Comparison of ENCODE assay signal across 25 cellular contexts in genomic region chr16:30351001-30351441, GRCh38. TPM values are rescaled to one million over a fixed set of nuclear protein-coding genes. Genes with fewer than 3 reads are reported as not detected.
DNase-seq lines count a peak whose midpoint lies in the region; ATAC-seq and TF ChIP-seq lines count a peak whose summit lies in the region.
"Had no signal": no experiment of that assay in that cellular context is flagged by ENCODE, and none has a peak within 500 bp of the region (broad histone marks: within the 10 kb centered on the region; RNA-seq: fewer than 3 reads in every experiment).

No MANE protein-coding gene starts in this region.

- no peak overlapping the region for H2BK5ac ChIP-seq in mesenchymal stem cell (ENCODE audit: low read depth, low read length, poor library complexity, severe bottlenecking)

- H3K27me3 ChIP-seq in esophagus squamous epithelium = no peaks in the 10 kb centered on the region
- H3K27me3 ChIP-seq in mesenchymal stem cell (ENCODE audit: control insufficient read depth in 1 of 2, insufficient read depth in 1 of 2, low read length in 2 of 2) = no peaks in the 10 kb centered on the region
- H3K27me3 ChIP-seq in body of pancreas = no peaks in the 10 kb centered on the region
- H3K27me3 ChIP-seq: adrenal gland, upper lobe of left lung had no signal

- H3K9me3 ChIP-seq in esophagus squamous epithelium (no peaks in the 10 kb centered on the region), mesenchymal stem cell (ENCODE audit: control insufficient read depth, low read length) (no peaks in the 10 kb centered on the region), body of pancreas (no peaks in the 10 kb centered on the region)
- H3K9me3 ChIP-seq: A549, adrenal gland, upper lobe of left lung had no signal

- H3K27me3 Mint-ChIP-seq in activated T-cell treated with anti-CD3 and anti-CD28 coated beads, Interleukin-2, amount 50 U/mL, for 24 hours = no peaks in the 10 kb centered on the region
- H3K27me3 Mint-ChIP-seq in activated B cell treated with CpG ODN at 0.5 μM for 24 hours = no peaks in the 10 kb centered on the region
- H3K27me3 Mint-ChIP-seq: progenitor cell of endocrine pancreas had no signal

- H2AK5ac ChIP-seq in mesenchymal stem cell (ENCODE audit: low read length, severe bottlenecking) = no peak overlapping the region

- no peak overlapping the region for H3K4me2 ChIP-seq in mesenchymal stem cell (ENCODE audit: low read length, poor library complexity, severe bottlenecking)

- H2BK120ac ChIP-seq in mesenchymal stem cell (ENCODE audit: low read depth, low read length) = no peak overlapping the region

- H3K4me1 Mint-ChIP-seq in activated T-cell treated with anti-CD3 and anti-CD28 coated beads, Interleukin-2, amount 50 U/mL, for 24 hours (ENCODE audit: low read depth) = peaks cover 58% of the 10 kb centered on the region
- peaks cover 59% of the 10 kb centered on the region for H3K4me1 Mint-ChIP-seq in activated B cell treated with CpG ODN at 0.5 μM for 24 hours
- H3K4me1 Mint-ChIP-seq in stimulated activated effector memory CD8-positive, alpha-beta T cell treated with anti-CD3 and anti-CD28 coated beads, Interleukin-12 subunit alpha, Interleukin-12 subunit beta, amount 100 ng/mL, for 72 hours = peaks cover 71% of the 10 kb centered on the region

- H2BK15ac ChIP-seq in mesenchymal stem cell (ENCODE audit: low read depth, poor library complexity, severe bottlenecking) = no peak overlapping the region

- no peak overlapping the region for H2AFZ ChIP-seq in mesenchymal stem cell (ENCODE audit: low read depth, low read length)

- peaks cover 24% of the 10 kb centered on the region for H3K79me1 ChIP-seq in mesenchymal stem cell (replicated peaks; ENCODE audit: low read length, poor library complexity, severe bottlenecking)

- H3K27ac ChIP-seq in esophagus squamous epithelium = peak overlapping the region; percentile 63 to 98 (median 86)
- no peak overlapping the region for H3K27ac ChIP-seq in mesenchymal stem cell (ENCODE audit: low read length, poor library complexity, severe bottlenecking)
- no peak overlapping the region for H3K27ac ChIP-seq in body of pancreas

- peak overlapping the region; percentile 32 for H3K4me3 Mint-ChIP-seq in activated T-cell treated with anti-CD3 and anti-CD28 coated beads, Interleukin-2, amount 50 U/mL, for 24 hours
- no peak overlapping the region for H3K4me3 Mint-ChIP-seq in activated B cell treated with CpG ODN at 0.5 μM for 24 hours
- H3K4me3 Mint-ChIP-seq in stimulated activated effector memory CD8-positive, alpha-beta T cell treated with anti-CD3 and anti-CD28 coated beads, Interleukin-12 subunit alpha, Interleukin-12 subunit beta, amount 100 ng/mL, for 72 hours = peak overlapping the region; percentile 42
- H3K4me3 Mint-ChIP-seq: endodermal cell, H9 had no signal

- peaks cover 10 to 40% (median 12%) of the 10 kb centered on the region in 3 donors for H3K36me3 ChIP-seq in esophagus squamous epithelium
- H3K36me3 ChIP-seq in mesenchymal stem cell (ENCODE audit: control insufficient read depth in 1 of 2, insufficient read depth in 2 of 2, low read depth in 1 of 2, low read length in 2 of 2) = peaks cover 38 to 41% of the 10 kb centered on the region in 2 experiments
- no peaks in the 10 kb centered on the region for H3K36me3 ChIP-seq in body of pancreas (replicated peaks in 1 of 2; ENCODE audit: insufficient read depth in 1 of 2, low read depth in 2 of 2)

- DNase-seq in activated T-cell treated with anti-CD3 and anti-CD28 coated beads, Interleukin-2, amount 50 U/mL, for 24 hours = no peak
- DNase-seq in activated T-cell treated with anti-CD3 and anti-CD28 coated beads, Interleukin-2, amount 50 U/mL, for 48 hours = no peak
- DNase-seq in activated B cell treated with CpG ODN at 0.5 μM for 24 hours = no peak
- no peak for DNase-seq in esophagus squamous epithelium (lab: John Stamatoyannopoulos, UW)
- DNase-seq in stimulated activated effector memory CD8-positive, alpha-beta T cell treated with anti-CD3 and anti-CD28 coated beads, Interleukin-12 subunit alpha, Interleukin-12 subunit beta, amount 100 ng/mL, for 72 hours (ENCODE audit: low spot score in 2 of 2) = no peak
- no peak for DNase-seq in mesenchymal stem cell
- DNase-seq in body of pancreas = no peak
- no peak for DNase-seq in NCI-H187 (lab: John Stamatoyannopoulos, UW)
- DNase-seq: activated CD4-positive, CD25-positive, alpha-beta regulatory T cell; activated CD8-positive, alpha-beta memory T cell treated with anti-CD3 and anti-CD28 coated beads, Interleukin-2, amount 50 U/mL, for 48 hours; central memory CD4-positive, alpha-beta T cell; DMS79; endodermal cell; H9; NCI-H1092 treated with DMSO at 0.1 percent for 48 hours; stimulated activated CD4-positive, alpha-beta T cell treated with anti-CD3 and anti-CD28 coated beads, Interleukin-12 subunit alpha, Interleukin-12 subunit beta, amount 100 ng/mL, for 4 hours; stimulated activated naive CD4-positive, alpha-beta T cell had no signal

- no peak for ATAC-seq in activated B cell treated with CpG ODN at 0.5 μM for 24 hours (ENCODE audit: low read depth)
- no peak for ATAC-seq in stimulated activated effector memory CD8-positive, alpha-beta T cell treated with anti-CD3 and anti-CD28 coated beads, Interleukin-12 subunit alpha, Interleukin-12 subunit beta, amount 100 ng/mL, for 72 hours
- no peak for ATAC-seq in body of pancreas
- ATAC-seq: A549, Panc1 had no signal

- no peak overlapping the region for H3K9ac ChIP-seq in mesenchymal stem cell (ENCODE audit: low read length)

- no peak overlapping the region for H3K4ac ChIP-seq in mesenchymal stem cell (ENCODE audit: low read depth in 1 of 2, low read length in 2 of 2)

- POLR2A ChIA-PET in activated B cell treated with CpG ODN at 0.5 μM for 24 hours (lab: Charles Lee) = interaction anchor here (0.8 to 1.1 kb wide), 2 partner anchors 16 to 19 kb away, joined by 3 to 5 read pairs; partner anchors contain the start of gene TBC1D10B

- H3K36me3 Mint-ChIP-seq in activated T-cell treated with anti-CD3 and anti-CD28 coated beads, Interleukin-2, amount 50 U/mL, for 24 hours (ENCODE audit: low read depth) = peaks cover 74% of the 10 kb centered on the region
- H3K36me3 Mint-ChIP-seq in activated B cell treated with CpG ODN at 0.5 μM for 24 hours (ENCODE audit: low read depth) = peaks cover 56% of the 10 kb centered on the region
- H3K36me3 Mint-ChIP-seq in stimulated activated effector memory CD8-positive, alpha-beta T cell treated with anti-CD3 and anti-CD28 coated beads, Interleukin-12 subunit alpha, Interleukin-12 subunit beta, amount 100 ng/mL, for 72 hours = peaks cover 73% of the 10 kb centered on the region

- intact Hi-C loops in activated B cell treated with CpG ODN at 0.5 μM for 24 hours (cut with micrococcal nuclease) (no loop called here), esophagus squamous epithelium (cut with DNase I) (no loop called here), body of pancreas (cut with DNase I) (no loop called here)

- peak overlapping the region; percentile 98 for H3K27ac Mint-ChIP-seq in activated T-cell treated with anti-CD3 and anti-CD28 coated beads, Interleukin-2, amount 50 U/mL, for 24 hours
- H3K27ac Mint-ChIP-seq in activated B cell treated with CpG ODN at 0.5 μM for 24 hours = peak overlapping the region; percentile 79
- H3K27ac Mint-ChIP-seq in stimulated activated effector memory CD8-positive, alpha-beta T cell treated with anti-CD3 and anti-CD28 coated beads, Interleukin-12 subunit alpha, Interleukin-12 subunit beta, amount 100 ng/mL, for 72 hours = peak overlapping the region; percentile 97
- H3K27ac Mint-ChIP-seq: endodermal cell, progenitor cell of endocrine pancreas had no signal

- no peak overlapping the region for H2BK12ac ChIP-seq in mesenchymal stem cell (ENCODE audit: low read length in 2 of 2)

- TF ChIP-seq POLR2A in esophagus squamous epithelium (IDR thresholded peaks at IDR 0.05) = no peak
- no peak for TF ChIP-seq POLR2A in body of pancreas (IDR thresholded peaks at IDR 0.05)

- H3K4me3 ChIP-seq in esophagus squamous epithelium = no peak overlapping the region
- no peak overlapping the region for H3K4me3 ChIP-seq in mesenchymal stem cell (ENCODE audit: insufficient read depth in 1 of 2, low read depth in 1 of 2, low read length in 2 of 2)
- H3K4me3 ChIP-seq in body of pancreas = no peak overlapping the region
- H3K4me3 ChIP-seq: A549, adrenal gland, upper lobe of left lung had no signal

- H3K14ac ChIP-seq in mesenchymal stem cell (ENCODE audit: low read length in 2 of 2) = no peak overlapping the region

- WGBS in esophagus squamous epithelium, 2 donors = 92 to 93% methylated on average over 3 to 10 of the region's 15 CpGs
- 98% methylated on average over 15 of the region's 15 CpGs for WGBS in mesenchymal stem cell
- 89 to 91% methylated on average over 13 to 15 of the region's 15 CpGs for WGBS in body of pancreas, 2 donors

- no peaks in the 10 kb centered on the region for H3K9me3 Mint-ChIP-seq in activated T-cell treated with anti-CD3 and anti-CD28 coated beads, Interleukin-2, amount 50 U/mL, for 24 hours
- no peaks in the 10 kb centered on the region for H3K9me3 Mint-ChIP-seq in activated B cell treated with CpG ODN at 0.5 μM for 24 hours
- no peaks in the 10 kb centered on the region for H3K9me3 Mint-ChIP-seq in stimulated activated effector memory CD8-positive, alpha-beta T cell treated with anti-CD3 and anti-CD28 coated beads, Interleukin-12 subunit alpha, Interleukin-12 subunit beta, amount 100 ng/mL, for 72 hours
- H3K9me3 Mint-ChIP-seq: endodermal cell; H9; naive thymus-derived CD4-positive, alpha-beta T cell had no signal

- H3K23ac ChIP-seq in mesenchymal stem cell (ENCODE audit: low read length in 2 of 2) = no peak overlapping the region

- H4K91ac ChIP-seq in mesenchymal stem cell (ENCODE audit: low read length) = no peak overlapping the region

- H3K18ac ChIP-seq in mesenchymal stem cell (ENCODE audit: low read depth in 1 of 2, low read length in 2 of 2) = no peak overlapping the region

- H3K4me1 ChIP-seq in esophagus squamous epithelium (peaks cover 29 to 47% (median 35%) of the 10 kb centered on the region in 3 donors), mesenchymal stem cell (ENCODE audit: control insufficient read depth, insufficient read depth, low read depth, low read length) (peaks cover 34% of the 10 kb centered on the region), body of pancreas (peaks cover 41% of the 10 kb centered on the region)

- CTCF ChIA-PET in activated B cell treated with CpG ODN at 0.5 μM for 24 hours (lab: Charles Lee) = no interaction called here

- H4K8ac ChIP-seq in mesenchymal stem cell (ENCODE audit: low read length) = no peak overlapping the region

- TF ChIP-seq CTCF in activated B cell treated with CpG ODN at 0.5 μM for 24 hours (IDR thresholded peaks at IDR 0.05) (no peak), esophagus squamous epithelium (IDR thresholded peaks at IDR 0.05) (no peak), body of pancreas (IDR thresholded peaks at IDR 0.05) (no peak)

RNA-seq across cellular contexts. Expression of gene CD2BP2, which starts 4.1 kb away (rescaled TPM):
- total RNA-seq in activated B cell treated with CpG ODN at 0.5 μM for 24 hours (87.8 and 88.0 TPM in 2 replicates), esophagus squamous epithelium (10 to 100 TPM; 21.9 to 38.0 (median 28.5) TPM), body of pancreas (10 to 100 TPM; 19.8 to 20.2 TPM)
- polyA plus RNA-seq in mesenchymal stem cell (2013, experiment 1 of 2) = 41.7 TPM
- 43.6 TPM for polyA plus RNA-seq in mesenchymal stem cell (2013, experiment 2 of 2)

RNA-seq across cellular contexts. Expression of gene TBC1D10B, which starts 19.3 kb away (rescaled TPM):
- total RNA-seq in activated B cell treated with CpG ODN at 0.5 μM for 24 hours (46.3 and 50.2 TPM in 2 replicates), esophagus squamous epithelium (10 to 100 TPM; 21.9 to 33.9 (median 26.1) TPM), body of pancreas (10 to 100 TPM; 17.9 to 22.1 TPM)
- 23.4 TPM for polyA plus RNA-seq in mesenchymal stem cell (2013, experiment 1 of 2)
- polyA plus RNA-seq in mesenchymal stem cell (2013, experiment 2 of 2) = 21.8 TPM

RNA-seq across cellular contexts. Expression of gene MYL11, which starts 23.6 kb away (rescaled TPM):
- total RNA-seq in activated B cell treated with CpG ODN at 0.5 μM for 24 hours (not detected in 2 replicates), esophagus squamous epithelium (not detected), body of pancreas (not detected)
- polyA plus RNA-seq in mesenchymal stem cell (2013, experiment 1 of 2) = 1.7 TPM
- 3.1 TPM for polyA plus RNA-seq in mesenchymal stem cell (2013, experiment 2 of 2)
- total RNA-seq: lung microvascular endothelial cell had no signal
- polyA plus RNA-seq: keratinocyte; naive thymus-derived CD4-positive, alpha-beta T cell had no signal

RNA-seq across cellular contexts. Expression of gene SEPTIN1, which starts 31.3 kb away (rescaled TPM):
- total RNA-seq in activated B cell treated with CpG ODN at 0.5 μM for 24 hours (192 and 199 TPM in 2 replicates), esophagus squamous epithelium (1 to 10 TPM; 1.2 to 7.1 (median 2.7) TPM), body of pancreas (under 1 TPM; 0.26 to 0.33 TPM)
- 1.3 TPM for polyA plus RNA-seq in mesenchymal stem cell (2013, experiment 1 of 2)
- polyA plus RNA-seq in mesenchymal stem cell (2013, experiment 2 of 2) = 1.3 TPM
- polyA plus RNA-seq: keratinocyte had no signal

RNA-seq across cellular contexts. Expression of gene ZNF48, which starts 44.2 kb away (rescaled TPM):
- total RNA-seq in activated B cell treated with CpG ODN at 0.5 μM for 24 hours (11.7 and 13.0 TPM in 2 replicates), esophagus squamous epithelium (1 to 10 TPM; 2.8 to 5.9 (median 4.5) TPM), body of pancreas (10 to 100 TPM in 1 of 2 donors, 1 to 10 TPM in 1; 9.3 to 12.2 TPM)
- 6.3 TPM for polyA plus RNA-seq in mesenchymal stem cell (2013, experiment 1 of 2)
- 5.5 TPM for polyA plus RNA-seq in mesenchymal stem cell (2013, experiment 2 of 2)

Comparison
In these comparisons a context has a peak if more than half of its experiments do, and no peak if none do; other contexts are left out.
1. H3K27ac ChIP-seq: peak in esophagus squamous epithelium (4 of 4); none in mesenchymal stem cell (single experiment) and body of pancreas (0 of 4).
2. Peak in every context shown above with its lines, with median percentiles within 50 percentile points of each other: H3K27ac Mint-ChIP-seq.